In the genomic region with DNA sequence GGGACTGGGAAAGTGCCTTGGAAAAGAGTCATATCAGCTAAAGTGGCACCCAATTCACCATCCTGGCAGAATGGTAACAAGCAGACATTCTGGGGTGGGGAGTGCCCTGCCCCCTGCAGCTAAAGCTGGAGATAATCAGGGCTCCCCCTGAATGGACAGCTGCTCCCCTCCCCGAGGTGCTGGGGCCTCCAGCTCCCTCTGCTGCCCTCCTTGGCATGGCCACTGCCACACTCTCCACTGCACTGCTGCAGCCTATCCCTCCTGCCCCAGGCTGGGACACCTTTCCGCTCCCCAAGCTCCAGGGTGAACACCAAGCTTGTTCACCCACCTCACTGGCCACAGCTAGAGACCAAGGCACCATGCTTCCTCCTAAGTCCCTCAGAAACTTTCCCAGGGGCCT, we compare ENCODE assay signal across 2 cellular contexts.
TF ChIP-seq lines count a peak whose summit lies in the region.

No MANE protein-coding gene starts in this region.

TF ChIP-seq in A549, 52 proteins besides CTCF, POLR2A, EP300 and RAD21:
- TF ChIP-seq, protein P1, sequence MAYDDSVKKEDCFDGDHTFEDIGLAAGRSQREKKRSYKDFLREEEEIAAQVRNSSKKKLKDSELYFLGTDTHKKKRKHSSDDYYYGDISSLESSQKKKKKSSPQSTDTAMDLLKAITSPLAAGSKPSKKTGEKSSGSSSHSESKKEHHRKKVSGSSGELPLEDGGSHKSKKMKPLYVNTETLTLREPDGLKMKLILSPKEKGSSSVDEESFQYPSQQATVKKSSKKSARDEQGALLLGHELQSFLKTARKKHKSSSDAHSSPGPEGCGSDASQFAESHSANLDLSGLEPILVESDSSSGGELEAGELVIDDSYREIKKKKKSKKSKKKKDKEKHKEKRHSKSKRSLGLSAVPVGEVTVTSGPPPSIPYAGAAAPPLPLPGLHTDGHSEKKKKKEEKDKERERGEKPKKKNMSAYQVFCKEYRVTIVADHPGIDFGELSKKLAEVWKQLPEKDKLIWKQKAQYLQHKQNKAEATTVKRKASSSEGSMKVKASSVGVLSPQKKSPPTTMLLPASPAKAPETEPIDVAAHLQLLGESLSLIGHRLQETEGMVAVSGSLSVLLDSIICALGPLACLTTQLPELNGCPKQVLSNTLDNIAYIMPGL (CRISPR knock-in tag; IDR thresholded peaks at IDR 0.05; ENCODE audit: borderline replicate concordance), result no peak
- peak; percentile 40; the same call in 2 of the 3 replicates for TF ChIP-seq SMC3 (IDR thresholded peaks at IDR 0.05)

TF ChIP-seq in GM12878, 131 proteins besides CTCF, POLR2A, EP300 and RAD21 (continued from another document):
- TF ChIP-seq, protein P2, sequence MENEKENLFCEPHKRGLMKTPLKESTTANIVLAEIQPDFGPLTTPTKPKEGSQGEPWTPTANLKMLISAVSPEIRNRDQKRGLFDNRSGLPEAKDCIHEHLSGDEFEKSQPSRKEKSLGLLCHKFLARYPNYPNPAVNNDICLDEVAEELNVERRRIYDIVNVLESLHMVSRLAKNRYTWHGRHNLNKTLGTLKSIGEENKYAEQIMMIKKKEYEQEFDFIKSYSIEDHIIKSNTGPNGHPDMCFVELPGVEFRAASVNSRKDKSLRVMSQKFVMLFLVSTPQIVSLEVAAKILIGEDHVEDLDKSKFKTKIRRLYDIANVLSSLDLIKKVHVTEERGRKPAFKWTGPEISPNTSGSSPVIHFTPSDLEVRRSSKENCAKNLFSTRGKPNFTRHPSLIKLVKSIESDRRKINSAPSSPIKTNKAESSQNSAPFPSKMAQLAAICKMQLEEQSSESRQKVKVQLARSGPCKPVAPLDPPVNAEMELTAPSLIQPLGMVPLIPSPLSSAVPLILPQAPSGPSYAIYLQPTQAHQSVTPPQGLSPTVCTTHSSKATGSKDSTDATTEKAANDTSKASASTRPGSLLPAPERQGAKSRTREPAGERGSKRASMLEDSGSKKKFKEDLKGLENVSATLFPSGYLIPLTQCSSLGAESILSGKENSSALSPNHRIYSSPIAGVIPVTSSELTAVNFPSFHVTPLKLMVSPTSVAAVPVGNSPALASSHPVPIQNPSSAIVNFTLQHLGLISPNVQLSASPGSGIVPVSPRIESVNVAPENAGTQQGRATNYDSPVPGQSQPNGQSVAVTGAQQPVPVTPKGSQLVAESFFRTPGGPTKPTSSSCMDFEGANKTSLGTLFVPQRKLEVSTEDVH (IDR thresholded peaks at IDR 0.05; ENCODE audit: low read depth, partially characterized antibody), result no peak
- TF ChIP-seq YY1 (IDR thresholded peaks at IDR 0.05; ENCODE audit: low read depth, low read length) (no peak), SMC3 (IDR thresholded peaks at IDR 0.05; ENCODE audit: borderline replicate concordance, low read length) (peak; percentile 18; the same call in 1 of the 2 replicates), CHD1 (IDR thresholded peaks at IDR 0.05; ENCODE audit: low read depth, low read length) (no peak), RB1 (IDR thresholded peaks at IDR 0.05; ENCODE audit: borderline replicate concordance) (no peak), CBFB (IDR thresholded peaks at IDR 0.05; ENCODE audit: low read depth) (no peak)
